1 cellular context compared by ENCODE assay signal in the genomic region with DNA sequence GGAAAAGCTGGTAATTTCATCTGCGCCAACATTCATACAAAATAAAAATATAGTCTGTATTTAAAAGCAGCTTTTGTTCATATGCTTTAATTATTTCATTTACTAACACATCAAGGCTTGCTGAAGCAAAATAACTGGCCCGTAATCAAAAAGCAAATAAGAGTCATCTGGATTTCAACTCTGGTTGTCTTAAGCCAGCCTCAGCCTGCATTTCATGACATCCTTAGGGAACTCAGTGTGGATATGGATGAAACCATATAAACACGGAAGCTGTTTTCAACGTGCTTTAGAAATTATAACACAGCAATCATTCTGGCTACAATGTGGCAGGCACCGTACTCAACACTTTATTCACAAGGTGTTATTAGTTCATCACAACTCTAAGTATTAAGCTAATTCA.
TF ChIP-seq lines count a peak whose summit lies in the region.

No MANE protein-coding gene starts in this region.

TF ChIP-seq in GM23338, 12 proteins besides CTCF, POLR2A, EP300 and RAD21 (continued from another document):
- TF ChIP-seq ZNF462 (CRISPR knock-in tag; IDR thresholded peaks at IDR 0.05) (no peak), ZNF114 (CRISPR knock-in tag; IDR thresholded peaks at IDR 0.05) (no peak), ETS1 (IDR thresholded peaks at IDR 0.05) (no peak), CREB1 (CRISPR knock-in tag; IDR thresholded peaks at IDR 0.05; ENCODE audit: low read depth) (no peak), EZH2phosphoT487 (IDR thresholded peaks at IDR 0.05; ENCODE audit: unreplicated experiment) (no peak), NANOG (IDR thresholded peaks at IDR 0.05; ENCODE audit: borderline replicate concordance) (no peak), EZH2 (IDR thresholded peaks at IDR 0.05; ENCODE audit: low read depth, unreplicated experiment) (no peak), ZNF331 (CRISPR knock-in tag; IDR thresholded peaks at IDR 0.05; ENCODE audit: low read depth) (no peak)
